In genomic region chr11:75582461-75582934, GRCh38 we compare ENCODE assay signal across 8 cellular contexts. TPM values are rescaled to one million over a fixed set of nuclear protein-coding genes. Genes with fewer than 3 reads are reported as not detected.
DNase-seq lines count a peak whose midpoint lies in the region; ATAC-seq and TF ChIP-seq lines count a peak whose summit lies in the region.

No MANE protein-coding gene starts in this region.

- no peak for ATAC-seq in naive thymus-derived CD4-positive, alpha-beta T cell
- ATAC-seq in GM21528 (IDR thresholded peaks at IDR 0.05; ENCODE audit: low FRiP score, unreplicated experiment): no peak

- H3K27ac ChIP-seq in Karpas-422 (ENCODE audit: low read length) (no peak overlapping the region), duodenal mucosa (ENCODE audit: low read depth, low read length) (peak overlapping the region; percentile 89)
- H3K27ac ChIP-seq in naive thymus-derived CD4-positive, alpha-beta T cell (ENCODE audit: low read depth, low read length): peak overlapping the region; percentile 59

- H3K36me3 ChIP-seq in Karpas-422 (ENCODE audit: insufficient read depth, low read length) (no peaks in the 10 kb centered on the region), duodenal mucosa (ENCODE audit: control insufficient read depth in 1 of 2, insufficient read depth in 2 of 2, low read length in 2 of 2) (no peaks in the 10 kb centered on the region)
- H3K36me3 ChIP-seq in naive thymus-derived CD4-positive, alpha-beta T cell (ENCODE audit: control insufficient read depth in 2 of 3, insufficient read depth in 3 of 3, low read length in 3 of 3): no peaks in the 10 kb centered on the region

- H3K9me3 Mint-ChIP-seq in naive thymus-derived CD4-positive, alpha-beta T cell: peaks cover 0 to 2% (median 0%) of the 10 kb centered on the region in 11 donors

- H3K79me2 ChIP-seq in Karpas-422 (ENCODE audit: low read length): no peaks in the 10 kb centered on the region

- H4K20me1 ChIP-seq in Karpas-422 (ENCODE audit: insufficient read depth, low read depth, low read length): no peaks in the 10 kb centered on the region

- H3K4me1 ChIP-seq in Karpas-422 (ENCODE audit: low read length) (peaks cover 18% of the 10 kb centered on the region), duodenal mucosa (ENCODE audit: control insufficient read depth in 1 of 2, insufficient read depth in 2 of 2, low read length in 2 of 2) (peaks cover 6 to 8% of the 10 kb centered on the region in 2 donors)
- H3K4me1 ChIP-seq in naive thymus-derived CD4-positive, alpha-beta T cell (ENCODE audit: control insufficient read depth in 2 of 2, insufficient read depth in 2 of 2, low read length in 2 of 2): peaks cover 9 to 10% of the 10 kb centered on the region in 2 donors

- peak overlapping the region; percentile 79 for H3K9ac ChIP-seq in Karpas-422 (ENCODE audit: low read length)
- peak overlapping the region; percentile 59 to 76 for H3K9ac ChIP-seq in duodenal mucosa (ENCODE audit: low read depth in 1 of 2, low read length in 2 of 2)

- peak overlapping the region in 6 of 9 donors; percentile 45 to 92 (median 84) for H3K27ac Mint-ChIP-seq in naive thymus-derived CD4-positive, alpha-beta T cell

- DNase-seq in AG04449 (ENCODE audit: low read depth, low spot score) (no peak), Karpas-422 (no peak), LoVo (ENCODE audit: low spot score) (no peak), NCI-H1694 (lab: John Stamatoyannopoulos, UW) (no peak), glomerular visceral epithelial cell (ENCODE audit: extremely low spot score) (no peak)
- DNase-seq in naive thymus-derived CD4-positive, alpha-beta T cell: no peak

- peak overlapping the region; percentile 86 for H3K4me2 ChIP-seq in Karpas-422 (ENCODE audit: low read depth, low read length, poor library complexity, severe bottlenecking)

- no peaks in the 10 kb centered on the region for H3K36me3 Mint-ChIP-seq in naive thymus-derived CD4-positive, alpha-beta T cell

- H3K9me3 ChIP-seq in Karpas-422 (ENCODE audit: low read length): no peaks in the 10 kb centered on the region
- no peaks in the 10 kb centered on the region for H3K9me3 ChIP-seq in duodenal mucosa (ENCODE audit: control insufficient read depth in 1 of 2, low read length in 2 of 2)
- H3K9me3 ChIP-seq in naive thymus-derived CD4-positive, alpha-beta T cell (ENCODE audit: control insufficient read depth in 2 of 3, low read length in 3 of 3): no peaks in the 10 kb centered on the region

- TF ChIP-seq CTCF in AG04449 (IDR thresholded peaks at IDR 0.05; ENCODE audit: insufficient read depth, low read length, missing control alignments): no peak

- H3K4me3 ChIP-seq in AG04449 (ENCODE audit: low read depth, low read length) (peak overlapping the region; percentile 54), Karpas-422 (ENCODE audit: low read length) (peak overlapping the region; percentile 67; the same call in 1 of the 2 replicates), duodenal mucosa (ENCODE audit: low read depth in 1 of 2, low read length in 2 of 2) (peak overlapping the region; percentile 71 to 90)
- peak overlapping the region; percentile 72 for H3K4me3 ChIP-seq in naive thymus-derived CD4-positive, alpha-beta T cell (ENCODE audit: low read length)

- CTCF ChIA-PET in AG04449 (lab: Yijun Ruan, JAX): interaction anchor here (1.3 to 1.9 kb wide), 3 partner anchors 14 to 36 kb away, joined by 3 to 6 read pairs (median 4); no protein-coding TSS in a partner anchor
- CTCF ChIA-PET in naive thymus-derived CD4-positive, alpha-beta T cell (lab: Charles Lee): interaction anchor here (0.6 to 1.2 kb wide), 2 partner anchors 12 to 144 kb away, joined by 3 to 6 read pairs; no protein-coding TSS in a partner anchor

- 0 out of 2 replicates have a peak overlapping the region, but pooled peaks have one; percentile 87 for H2AFZ ChIP-seq in Karpas-422 (ENCODE audit: low read length)

- peaks cover 0 to 45% (median 21%) of the 10 kb centered on the region in 5 donors for H3K27me3 Mint-ChIP-seq in naive thymus-derived CD4-positive, alpha-beta T cell

- H3K9me2 ChIP-seq in Karpas-422 (replicated peaks; ENCODE audit: insufficient read depth, low read length): no peaks in the 10 kb centered on the region

- intact Hi-C loops in naive thymus-derived CD4-positive, alpha-beta T cell (cut with micrococcal nuclease): loop anchor here in 1 of 2 donors (5.0 kb wide), 1 partner anchor 55 kb away; the partner anchor contains the start of gene GDPD5

- H3K27me3 ChIP-seq in Karpas-422 (ENCODE audit: low read length) (no peaks in the 10 kb centered on the region), duodenal mucosa (ENCODE audit: control insufficient read depth in 1 of 2, insufficient read depth in 2 of 2, low read length in 2 of 2) (peaks cover 0 to 4% of the 10 kb centered on the region in 2 donors)
- H3K27me3 ChIP-seq in naive thymus-derived CD4-positive, alpha-beta T cell (ENCODE audit: control insufficient read depth in 2 of 2, insufficient read depth in 2 of 2, low read length in 2 of 2): no peaks in the 10 kb centered on the region

- peaks cover 10 to 24% (median 16%) of the 10 kb centered on the region in 7 donors for H3K4me1 Mint-ChIP-seq in naive thymus-derived CD4-positive, alpha-beta T cell

- POLR2A ChIA-PET in AG04449 (lab: Yijun Ruan, JAX): interaction anchor here (2.8 kb wide), 1 partner anchor 19 kb away, joined by 19 read pairs; the partner anchor contains the start of gene SERPINH1
- POLR2A ChIA-PET in naive thymus-derived CD4-positive, alpha-beta T cell (lab: Charles Lee): no interaction called here

- H3K4me3 Mint-ChIP-seq in naive thymus-derived CD4-positive, alpha-beta T cell: peak overlapping the region; percentile 42 to 95 (median 82)

RNA-seq across cellular contexts. Expression of gene SERPINH1, which starts 20.4 kb away (rescaled TPM):
- 10.5 and 16.1 TPM in 2 replicates for total RNA-seq in Karpas-422 (2014; rRNA removed; shearing (Covaris generic); ENCODE audit: low replicate concordance)
- 10 to 100 TPM in 3 of 5 experiments, 1 to 10 TPM in 2; 5.1 to 19.9 (median 13.2) TPM for total RNA-seq in naive thymus-derived CD4-positive, alpha-beta T cell
- 1 to 10 TPM; 2.9 to 7.8 TPM for polyA plus RNA-seq in naive thymus-derived CD4-positive, alpha-beta T cell

RNA-seq across cellular contexts. Expression of gene GDPD5, which starts 56.8 kb away (rescaled TPM):
- 137 and 237 TPM in 2 replicates for total RNA-seq in Karpas-422 (2014; rRNA removed; shearing (Covaris generic); ENCODE audit: low replicate concordance)
- total RNA-seq in naive thymus-derived CD4-positive, alpha-beta T cell: 10 to 100 TPM; 18.0 to 50.3 (median 24.7) TPM
- polyA plus RNA-seq in naive thymus-derived CD4-positive, alpha-beta T cell: 1 to 10 TPM; 3.9 to 7.1 TPM
